In the genomic region with DNA sequence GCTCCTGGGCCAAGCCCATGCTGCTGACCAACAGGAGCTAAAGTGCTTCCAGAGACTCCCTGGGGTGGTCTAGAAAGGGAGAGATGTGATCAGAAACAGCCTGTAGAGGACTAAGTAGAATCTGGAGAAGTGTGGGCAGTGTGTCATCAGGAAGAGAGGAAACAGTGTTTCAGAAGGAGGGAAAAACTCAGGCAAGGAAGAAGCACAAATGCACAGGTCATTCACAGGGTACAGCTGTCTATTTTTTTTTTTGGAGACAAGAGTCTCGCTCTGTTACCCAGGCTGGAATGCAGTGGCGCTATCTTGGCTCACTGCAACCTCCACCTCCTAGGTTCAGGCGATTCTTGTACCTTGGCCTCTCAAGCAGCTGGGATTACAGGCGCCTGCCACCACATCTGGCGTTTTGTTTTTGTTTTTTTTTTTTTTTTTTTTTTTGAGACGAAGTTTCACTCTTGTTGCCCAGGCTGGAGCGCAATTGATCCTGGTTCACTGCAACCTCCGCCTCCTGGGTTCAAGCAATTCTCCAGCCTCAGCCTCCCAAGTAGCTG, we compare ENCODE assay signal across 18 cellular contexts.
DNase-seq lines count a peak whose midpoint lies in the region; ATAC-seq and TF ChIP-seq lines count a peak whose summit lies in the region.
"Had no signal": no experiment of that assay in that cellular context is flagged by ENCODE, and none has a peak within 500 bp of the region (broad histone marks: within the 10 kb centered on the region; RNA-seq: fewer than 3 reads in every experiment).

No MANE protein-coding gene starts in this region.

- peaks cover 88% of the 10 kb centered on the region for H3K4me1 ChIP-seq in left ventricle myocardium inferior
- peaks cover 9 to 42% of the 10 kb centered on the region in 2 experiments; a peak in 2 of 4 replicates for H3K4me1 ChIP-seq in SK-N-SH (ENCODE audit: control insufficient read depth in 1 of 2, insufficient read depth in 2 of 2, low read depth in 1 of 2, low read length in 1 of 2)
- peaks cover 2% of the 10 kb centered on the region for H3K4me1 ChIP-seq in mesendoderm (ENCODE audit: control insufficient read depth, low read depth, low read length)

- WGBS in SK-N-SH (ENCODE audit: low lambda C conversion rate) = 92% methylated on average over 8 of the region's 8 CpGs
- no CpG with 5 or more reads among the region's 8 CpGs for WGBS in mesendoderm (ENCODE audit: extremely low coverage, insufficient coverage, low lambda C conversion rate)

- POLR2A ChIA-PET in SK-N-SH (lab: Yijun Ruan, JAX) = interaction anchor here (0.6 kb wide), 1 partner anchor 11 kb away, joined by 4 read pairs; no protein-coding TSS in a partner anchor

- intact Hi-C loops in left ventricle myocardium inferior (cut with micrococcal nuclease) = no loop called here
- intact Hi-C loops in left cardiac atrium (cut with DNase I) = loop anchor here in 1 of 2 donors (10.0 kb wide), 1 partner anchor 55 kb away; no protein-coding TSS in a partner anchor

- no peaks in the 10 kb centered on the region for H3K27me3 Mint-ChIP-seq in memory B cell
- H3K27me3 Mint-ChIP-seq in stimulated activated naive B cell treated with anti-CD40 and anti-IgM and Interleukin-4, amounts not matched to agents 10 μg/mL and 1 μg/mL and 100 μg/mL, for 72 hours = no peaks in the 10 kb centered on the region
- H3K27me3 Mint-ChIP-seq: CD8-positive, alpha-beta memory T cell; IgD-negative memory B cell had no signal

- peak overlapping the region; percentile 31 for H3K4me3 Mint-ChIP-seq in memory B cell
- H3K4me3 Mint-ChIP-seq in stimulated activated naive B cell treated with anti-CD40 and anti-IgM and Interleukin-4, amounts not matched to agents 10 μg/mL and 1 μg/mL and 100 μg/mL, for 72 hours = no peak overlapping the region
- H3K4me3 Mint-ChIP-seq: CD8-positive, alpha-beta memory T cell had no signal

- H3K36me3 Mint-ChIP-seq in memory B cell = peaks cover 6% of the 10 kb centered on the region
- H3K36me3 Mint-ChIP-seq in stimulated activated naive B cell treated with anti-CD40 and anti-IgM and Interleukin-4, amounts not matched to agents 10 μg/mL and 1 μg/mL and 100 μg/mL, for 72 hours = peaks cover 23 to 48% of the 10 kb centered on the region in 2 donors
- H3K36me3 Mint-ChIP-seq: IgD-negative memory B cell had no signal

- no peak overlapping the region for H2BK15ac ChIP-seq in mesendoderm (replicated peaks; ENCODE audit: low read depth)

- H3K4me3 ChIP-seq in left ventricle myocardium inferior = no peak overlapping the region
- H3K4me3 ChIP-seq in SK-N-SH (ENCODE audit: low read depth in 2 of 2, low read length in 1 of 2) = no peak overlapping the region
- H3K4me3 ChIP-seq in mesendoderm (ENCODE audit: low read length) = no peak overlapping the region
- H3K4me3 ChIP-seq: body of pancreas, suprapubic skin had no signal

- TF ChIP-seq CTCF in left ventricle myocardium inferior (IDR thresholded peaks at IDR 0.05; ENCODE audit: borderline replicate concordance) (no peak), SK-N-SH (IDR thresholded peaks at IDR 0.05) (no peak)

- no peaks in the 10 kb centered on the region for H3K9me2 ChIP-seq in SK-N-SH

- H3K9me3 Mint-ChIP-seq in memory B cell = no peaks in the 10 kb centered on the region
- H3K9me3 Mint-ChIP-seq in stimulated activated naive B cell treated with anti-CD40 and anti-IgM and Interleukin-4, amounts not matched to agents 10 μg/mL and 1 μg/mL and 100 μg/mL, for 72 hours = no peaks in the 10 kb centered on the region

- H3K23ac ChIP-seq in mesendoderm (ENCODE audit: low read length) = no peak overlapping the region

- TF ChIP-seq EP300 in SK-N-SH (IDR thresholded peaks at IDR 0.05; ENCODE audit: borderline replicate concordance in 1 of 2, low read depth in 1 of 2, low read length in 1 of 2) = no peak

- H3K56ac ChIP-seq in mesendoderm (ENCODE audit: low read length) = no peak overlapping the region

- no peak overlapping the region for H4K8ac ChIP-seq in mesendoderm (ENCODE audit: low read depth, low read length)

- DNase-seq in left ventricle myocardium inferior = no peak
- no peak for DNase-seq in left cardiac atrium
- no peak for DNase-seq in SK-N-SH
- no peak for DNase-seq in memory B cell (ENCODE audit: low spot score in 2 of 2)
- DNase-seq in stimulated activated naive B cell treated with anti-CD40 and anti-IgM and Interleukin-4, amounts not matched to agents 10 μg/mL and 1 μg/mL and 100 μg/mL, for 72 hours = no peak
- no peak for DNase-seq in HK-2 (ENCODE audit: unreplicated experiment)
- no peak for DNase-seq in mesendoderm
- no peak for DNase-seq in NCI-H345 (lab: John Stamatoyannopoulos, UW)
- DNase-seq: ACHN; activated CD4-positive, alpha-beta T cell treated with anti-CD3 and anti-CD28 coated beads, Interleukin-2, amount 50 U/mL, for 1 hour; activated naive CD4-positive, alpha-beta T cell treated with anti-CD3 and anti-CD28 coated beads, Interleukin-2, amount 50 U/mL, for 16 hours; body of pancreas; NCI-H2029 treated with DMSO at 0.1 percent for 48 hours; NCI-H526 treated with DMSO at 0.1 percent for 48 hours; stimulated activated CD4-positive, alpha-beta T cell treated with anti-CD3 and anti-CD28 coated beads, Interleukin-1b, Interleukin-23, amount 100 ng/mL, for 48 hours had no signal

- H3K79me2 ChIP-seq in SK-N-SH (ENCODE audit: insufficient read depth) (peaks cover 92% of the 10 kb centered on the region), mesendoderm (ENCODE audit: control insufficient read depth, insufficient read depth, low read length) (peaks cover 15% of the 10 kb centered on the region)

- H3K9ac ChIP-seq in SK-N-SH (no peak overlapping the region), mesendoderm (ENCODE audit: low read length) (no peak overlapping the region)

- no peak for TF ChIP-seq RAD21 in SK-N-SH (IDR thresholded peaks at IDR 0.05; ENCODE audit: low read length)

- no peaks in the 10 kb centered on the region for H3F3A ChIP-seq in SK-N-SH (replicated peaks; ENCODE audit: insufficient read depth)

- H2BK5ac ChIP-seq in mesendoderm (ENCODE audit: low read length) = no peak overlapping the region

- ATAC-seq in left cardiac atrium = no peak
- ATAC-seq in memory B cell (ENCODE audit: low read depth) = no peak
- ATAC-seq in stimulated activated naive B cell treated with anti-CD40 and anti-IgM and Interleukin-4, amounts not matched to agents 10 μg/mL and 1 μg/mL and 100 μg/mL, for 72 hours (replicated peaks) = no peak

- H3K4ac ChIP-seq in mesendoderm (ENCODE audit: low read depth, low read length) = no peak overlapping the region

- H3K27me3 ChIP-seq in left ventricle myocardium inferior (ENCODE audit: low read depth) (no peaks in the 10 kb centered on the region), SK-N-SH (ENCODE audit: insufficient read depth) (no peaks in the 10 kb centered on the region), mesendoderm (ENCODE audit: insufficient read depth, low read length, poor library complexity) (no peaks in the 10 kb centered on the region)
- H3K27me3 ChIP-seq: body of pancreas, suprapubic skin had no signal

- H2BK120ac ChIP-seq in mesendoderm (ENCODE audit: low read depth, low read length) = no peak overlapping the region

- H3K36me3 ChIP-seq in left ventricle myocardium inferior (no peaks in the 10 kb centered on the region), SK-N-SH (replicated peaks in 1 of 2; ENCODE audit: control insufficient read depth in 1 of 2, insufficient read depth in 2 of 2, low read length in 1 of 2) (no peaks in the 10 kb centered on the region), mesendoderm (ENCODE audit: control insufficient read depth, insufficient read depth, low read length) (no peaks in the 10 kb centered on the region)
- H3K36me3 ChIP-seq: suprapubic skin had no signal

- H3K18ac ChIP-seq in mesendoderm (ENCODE audit: low read length) = no peak overlapping the region

- H4K5ac ChIP-seq in mesendoderm (ENCODE audit: low read length) = no peak overlapping the region

- CTCF ChIA-PET in SK-N-SH (lab: Yijun Ruan, JAX) = no interaction called here

- H3K4me1 Mint-ChIP-seq in memory B cell = peaks cover 70% of the 10 kb centered on the region
- H3K4me1 Mint-ChIP-seq in stimulated activated naive B cell treated with anti-CD40 and anti-IgM and Interleukin-4, amounts not matched to agents 10 μg/mL and 1 μg/mL and 100 μg/mL, for 72 hours = peaks cover 71 to 96% of the 10 kb centered on the region in 2 donors

- H3K9me3 ChIP-seq in left ventricle myocardium inferior (replicated peaks) = no peaks in the 10 kb centered on the region
- H3K9me3 ChIP-seq in SK-N-SH = no peaks in the 10 kb centered on the region
- H3K9me3 ChIP-seq: body of pancreas, suprapubic skin had no signal

- H3K27ac Mint-ChIP-seq in memory B cell = peak overlapping the region; percentile 18
- H3K27ac Mint-ChIP-seq in stimulated activated naive B cell treated with anti-CD40 and anti-IgM and Interleukin-4, amounts not matched to agents 10 μg/mL and 1 μg/mL and 100 μg/mL, for 72 hours = peak overlapping the region; percentile 61
- H3K27ac Mint-ChIP-seq: CD8-positive, alpha-beta memory T cell had no signal

- no peak overlapping the region for H2AFZ ChIP-seq in SK-N-SH (ENCODE audit: low read depth)

- H4K20me1 ChIP-seq in SK-N-SH (ENCODE audit: insufficient read depth) = peaks cover 74% of the 10 kb centered on the region

- H3K79me1 ChIP-seq in mesendoderm (ENCODE audit: low read length) = peaks cover 30% of the 10 kb centered on the region

- H3K4me2 ChIP-seq in SK-N-SH (peak overlapping the region; percentile 8; the same call in 1 of the 2 replicates), mesendoderm (ENCODE audit: low read length) (no peak overlapping the region)

- H3K27ac ChIP-seq in left ventricle myocardium inferior (replicated peaks) (peak overlapping the region; percentile 86), SK-N-SH (ENCODE audit: low read depth in 2 of 2, low read length in 1 of 2) (peak overlapping the region; percentile 17 to 23; a peak in 2 of 4 replicates), mesendoderm (ENCODE audit: low read depth, low read length) (no peak overlapping the region)
- H3K27ac ChIP-seq: suprapubic skin had no signal

- H2AK5ac ChIP-seq in mesendoderm (ENCODE audit: low read length) = no peak overlapping the region

TF ChIP-seq in SK-N-SH, 30 proteins besides CTCF, POLR2A, EP300 and RAD21:
- TF ChIP-seq JUND (IDR thresholded peaks at IDR 0.05) (no peak), TCF12 (IDR thresholded peaks at IDR 0.05) (no peak), SMC3 (IDR thresholded peaks at IDR 0.05; ENCODE audit: low read depth, low read length) (no peak), SIN3A (IDR thresholded peaks at IDR 0.05; ENCODE audit: borderline replicate concordance, low read depth, low read length) (no peak), USF2 (IDR thresholded peaks at IDR 0.05; ENCODE audit: borderline replicate concordance, low read depth, low read length) (no peak), NRF1 (IDR thresholded peaks at IDR 0.05; ENCODE audit: low read depth, low read length) (no peak), RXRA (IDR thresholded peaks at IDR 0.05; ENCODE audit: borderline replicate concordance, low read depth) (no peak)
